8 cellular contexts compared by ENCODE assay signal in the genomic region with DNA sequence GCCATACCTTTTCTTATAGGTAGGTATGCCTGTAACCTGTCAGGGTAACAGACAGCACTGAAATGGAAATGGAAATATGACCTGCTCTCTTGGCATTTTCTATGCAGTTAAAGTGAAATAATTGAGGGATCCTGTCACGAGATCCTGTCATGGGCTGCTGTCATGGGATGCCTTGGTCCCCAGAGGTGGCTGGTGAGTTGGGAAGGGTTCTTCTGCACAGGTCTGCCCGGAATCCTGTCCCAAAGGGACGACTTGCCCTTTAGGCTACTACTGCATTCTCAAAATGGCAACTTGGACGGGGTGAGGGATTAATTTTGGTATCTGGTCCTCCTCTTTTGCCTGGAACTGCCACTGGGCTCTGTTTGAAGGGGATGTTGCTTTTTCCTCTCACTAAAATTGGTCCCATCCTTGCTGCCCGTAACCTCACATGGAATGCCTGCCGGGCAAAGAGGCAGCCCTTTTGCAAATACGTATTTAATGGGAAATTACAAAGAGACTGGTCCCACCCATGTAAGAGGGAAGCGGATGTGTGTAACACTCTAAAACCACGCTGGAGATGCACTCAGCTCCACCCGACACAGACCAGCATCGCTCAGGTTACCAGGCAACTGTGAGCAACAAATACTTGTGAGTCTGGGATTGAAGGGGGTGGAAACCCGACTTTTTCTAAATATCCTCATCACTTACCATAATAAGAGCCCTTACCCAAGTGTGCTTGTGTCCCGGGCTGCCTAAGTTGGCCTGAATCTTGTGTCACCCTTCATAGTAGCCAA. TPM values are rescaled to one million over a fixed set of nuclear protein-coding genes. Genes with fewer than 3 reads are reported as not detected.
DNase-seq lines count a peak whose midpoint lies in the region; ATAC-seq and TF ChIP-seq lines count a peak whose summit lies in the region.

No MANE protein-coding gene starts in this region.

- no peaks in the 10 kb centered on the region for H3K9me2 ChIP-seq in hepatocyte (replicated peaks; ENCODE audit: insufficient read depth)

- no peak overlapping the region for H3K27ac Mint-ChIP-seq in activated T-helper 2 cell treated with anti-CD3 and anti-CD28 coated beads, Interferon-gamma antibody, Interleukin-2, Interleukin-4, amounts not matched to agents 10 μg/mL and 5 μg/mL and 100 μg/mL, durations not matched to agents 14 hours and 24 hours and 36 hours

- peaks cover 42% of the 10 kb centered on the region for H3K4me1 Mint-ChIP-seq in activated T-helper 2 cell treated with anti-CD3 and anti-CD28 coated beads, Interferon-gamma antibody, Interleukin-2, Interleukin-4, amounts not matched to agents 10 μg/mL and 5 μg/mL and 100 μg/mL, durations not matched to agents 14 hours and 24 hours and 36 hours (ENCODE audit: low read depth)

- H3K36me3 Mint-ChIP-seq in activated T-helper 2 cell treated with anti-CD3 and anti-CD28 coated beads, Interferon-gamma antibody, Interleukin-2, Interleukin-4, amounts not matched to agents 10 μg/mL and 5 μg/mL and 100 μg/mL, durations not matched to agents 14 hours and 24 hours and 36 hours (ENCODE audit: low read depth): peaks cover 42% of the 10 kb centered on the region

- no peaks in the 10 kb centered on the region for H3K27me3 ChIP-seq in hepatocyte

- no peak for ATAC-seq in HG03159 (IDR thresholded peaks at IDR 0.05; ENCODE audit: unreplicated experiment)

- H3K36me3 ChIP-seq in hepatocyte (replicated peaks; ENCODE audit: insufficient read depth, low read depth): no peaks in the 10 kb centered on the region

- no peaks in the 10 kb centered on the region for H3K79me2 ChIP-seq in hepatocyte

- no peaks in the 10 kb centered on the region for H3K9me3 ChIP-seq in hepatocyte (ENCODE audit: low read depth)

- H3K4me3 Mint-ChIP-seq in activated T-helper 2 cell treated with anti-CD3 and anti-CD28 coated beads, Interferon-gamma antibody, Interleukin-2, Interleukin-4, amounts not matched to agents 10 μg/mL and 5 μg/mL and 100 μg/mL, durations not matched to agents 14 hours and 24 hours and 36 hours (ENCODE audit: low read depth): no peak overlapping the region

- whole genome bisulfite sequencing in hepatocyte (ENCODE audit: low lambda C conversion rate, missing lambda C conversion rate): 87% methylated on average over 13 of the region's 13 CpGs

- no peaks in the 10 kb centered on the region for H4K20me1 ChIP-seq in hepatocyte (ENCODE audit: insufficient read depth, poor library complexity, severe bottlenecking)

- intact Hi-C loops in activated T-helper 2 cell treated with anti-CD3 and anti-CD28 coated beads, Interferon-gamma antibody, Interleukin-2, Interleukin-4, amounts not matched to agents 10 μg/mL and 5 μg/mL and 100 μg/mL, durations not matched to agents 14 hours and 24 hours and 36 hours (cut with micrococcal nuclease): no loop called here

- no peak overlapping the region for H2AFZ ChIP-seq in hepatocyte

- TF ChIP-seq CTCF in hepatocyte (IDR thresholded peaks at IDR 0.05; ENCODE audit: poor library complexity): no peak

- peaks cover 21% of the 10 kb centered on the region for H3K4me1 ChIP-seq in hepatocyte (ENCODE audit: insufficient read depth)

- H3K9me3 Mint-ChIP-seq in activated T-helper 2 cell treated with anti-CD3 and anti-CD28 coated beads, Interferon-gamma antibody, Interleukin-2, Interleukin-4, amounts not matched to agents 10 μg/mL and 5 μg/mL and 100 μg/mL, durations not matched to agents 14 hours and 24 hours and 36 hours: no peaks in the 10 kb centered on the region

- DNase-seq in NCI-H2227 treated with DMSO at 0.1 percent for 48 hours (lab: John Stamatoyannopoulos, UW) (peak; percentile 29), hepatocyte (ENCODE audit: low spot score) (peak; percentile 36), KG1 (lab: John Stamatoyannopoulos, UW) (no peak), islet precursor cell (no peak), OCI-M1 (lab: John Stamatoyannopoulos, UW) (no peak)
- peak; percentile 54 for DNase-seq in activated T-helper 2 cell treated with anti-CD3 and anti-CD28 coated beads, Interferon-gamma antibody, Interleukin-2, Interleukin-4, amounts not matched to agents 10 μg/mL and 5 μg/mL and 100 μg/mL, durations not matched to agents 14 hours and 24 hours and 36 hours (ENCODE audit: low spot score)
- peak; percentile 41 to 47 for DNase-seq in stimulated activated CD8-positive, alpha-beta memory T cell treated with anti-CD3 and anti-CD28 coated beads, Interleukin-2, amount 100 ng/mL, for 1 hour (ENCODE audit: low read depth in 2 of 2)

- no peak overlapping the region for H3K4me3 ChIP-seq in hepatocyte

- H3K27ac ChIP-seq in hepatocyte: no peak overlapping the region

- no peaks in the 10 kb centered on the region for H3K27me3 Mint-ChIP-seq in activated T-helper 2 cell treated with anti-CD3 and anti-CD28 coated beads, Interferon-gamma antibody, Interleukin-2, Interleukin-4, amounts not matched to agents 10 μg/mL and 5 μg/mL and 100 μg/mL, durations not matched to agents 14 hours and 24 hours and 36 hours (ENCODE audit: low read depth)

- no peak overlapping the region for H3K4me2 ChIP-seq in hepatocyte

RNA-seq across cellular contexts. Expression of a gene that starts 47.5 kb away (rescaled TPM):
- total RNA-seq in activated T-helper 2 cell treated with anti-CD3 and anti-CD28 coated beads, Interferon-gamma antibody, Interleukin-2, Interleukin-4, amounts not matched to agents 10 μg/mL and 5 μg/mL and 100 μg/mL, durations not matched to agents 14 hours and 24 hours and 36 hours: 37.0 and 39.7 TPM in 2 replicates
- total RNA-seq in hepatocyte: 10.6 and 12.1 TPM in 2 replicates
- polyA plus RNA-seq in hepatocyte: 12.9 and 13.4 TPM in 2 replicates

Comparison
In these comparisons a context has a peak if more than half of its experiments do, and no peak if none do; other contexts are left out.
1. DNase-seq: peak in NCI-H2227 treated with DMSO at 0.1 percent for 48 hours (single experiment), activated T-helper 2 cell treated with anti-CD3 and anti-CD28 coated beads, Interferon-gamma antibody, Interleukin-2, Interleukin-4, amounts not matched to agents 10 μg/mL and 5 μg/mL and 100 μg/mL, durations not matched to agents 14 hours and 24 hours and 36 hours (single experiment), hepatocyte (single experiment) and stimulated activated CD8-positive, alpha-beta memory T cell treated with anti-CD3 and anti-CD28 coated beads, Interleukin-2, amount 100 ng/mL, for 1 hour (2 of 2); none in KG1 (single experiment), islet precursor cell (single experiment) and OCI-M1 (single experiment).